8 cellular contexts compared by ENCODE assay signal in genomic region chr2:159903404-159904126, GRCh38. TPM values are rescaled to one million over a fixed set of nuclear protein-coding genes. Genes with fewer than 3 reads are reported as not detected.
A peak's percentile ranks its signal among the peaks of the same experiment; 100 is the strongest.
DNase-seq lines count a peak whose midpoint lies in the region; ATAC-seq and TF ChIP-seq lines count a peak whose summit lies in the region.

No MANE protein-coding gene starts in this region.

- WGBS in HUES64: 95% methylated on average over 17 of the region's 17 CpGs
- 5 to 16% methylated on average over 17 of the region's 17 CpGs for WGBS in aorta, 2 donors

- H3K27me3 Mint-ChIP-seq in progenitor cell of endocrine pancreas: peaks cover 63% of the 10 kb centered on the region

- no peaks in the 10 kb centered on the region for H3K9me3 ChIP-seq in BLaER1 treated with 17β-estradiol and CSF1 and Interleukin-3, amounts not matched to agents 10 nM and 100 nM (replicated peaks in 1 of 11)
- H3K9me3 ChIP-seq in HUES64 (ENCODE audit: insufficient read depth, low read depth, low read length) (no peaks in the 10 kb centered on the region), aorta (ENCODE audit: control insufficient read depth, low read length) (no peaks in the 10 kb centered on the region)

- H3K4me3 Mint-ChIP-seq in progenitor cell of endocrine pancreas (ENCODE audit: low read depth): peak overlapping the region; percentile 56

- peak overlapping the region; percentile 66 to 82 (median 72) for H3K4me3 ChIP-seq in BLaER1 treated with 17β-estradiol and CSF1 and Interleukin-3, amounts not matched to agents 10 nM and 100 nM
- H3K4me3 ChIP-seq in HUES64 (ENCODE audit: low read length) (peak overlapping the region; percentile 59), aorta (ENCODE audit: low read length in 2 of 2) (peak overlapping the region; percentile 27 to 54)

- H3K9ac ChIP-seq in BLaER1 treated with 17β-estradiol and CSF1 and Interleukin-3, amounts not matched to agents 10 nM and 100 nM: peak overlapping the region; percentile 73 to 86 (median 85)
- H3K9ac ChIP-seq in HUES64 (ENCODE audit: low read depth, low read length): no peak overlapping the region

- DNase-seq in activated CD8-positive, alpha-beta memory T cell treated with anti-CD3 and anti-CD28 coated beads for 48 hours (ENCODE audit: low read depth in 2 of 3, low spot score in 2 of 3): peak; percentile 25 to 29 (median 29)
- peak; percentile 37 for DNase-seq in fibroblast of peridontal ligament (ENCODE audit: extremely low read depth)
- no peak for DNase-seq in progenitor cell of endocrine pancreas (ENCODE audit: low spot score, unreplicated experiment)
- peak in 1 of 2 donors; percentile 53 for DNase-seq in aorta
- DNase-seq in NCI-H1092 treated with DMSO at 0.1 percent for 48 hours (lab: John Stamatoyannopoulos, UW): no peak

- no peaks in the 10 kb centered on the region for H3K9me3 Mint-ChIP-seq in progenitor cell of endocrine pancreas (ENCODE audit: low read depth)

- H3K4me2 ChIP-seq in BLaER1 treated with 17β-estradiol and CSF1 and Interleukin-3, amounts not matched to agents 10 nM and 100 nM: peak overlapping the region; percentile 93 to 99 (median 98)

- peaks cover 0 to 13% (median 5%) of the 10 kb centered on the region in 11 experiments; a peak in 14 of 22 replicates for H3K36me3 ChIP-seq in BLaER1 treated with 17β-estradiol and CSF1 and Interleukin-3, amounts not matched to agents 10 nM and 100 nM
- H3K36me3 ChIP-seq in HUES64 (ENCODE audit: insufficient read depth, low read length): no peaks in the 10 kb centered on the region
- H3K36me3 ChIP-seq in aorta (ENCODE audit: control insufficient read depth in 1 of 2, insufficient read depth in 2 of 2, low read length in 1 of 2): no peaks in the 10 kb centered on the region

- intact Hi-C loops in aorta (cut with DNase I): loop anchor here in 1 of 2 donors (10.0 kb wide), 1 partner anchor 61 kb away; no protein-coding TSS in a partner anchor

- peaks cover 0 to 6% (median 0%) of the 10 kb centered on the region in 11 experiments; a peak in 2 of 22 replicates for H4K20me1 ChIP-seq in BLaER1 treated with 17β-estradiol and CSF1 and Interleukin-3, amounts not matched to agents 10 nM and 100 nM

- H3K4me1 Mint-ChIP-seq in progenitor cell of endocrine pancreas (ENCODE audit: low read depth): peaks cover 1% of the 10 kb centered on the region

- no peak for TF ChIP-seq CTCF in progenitor cell of endocrine pancreas (IDR thresholded peaks at IDR 0.05; ENCODE audit: unreplicated experiment)

- no peaks in the 10 kb centered on the region for H3K36me3 Mint-ChIP-seq in progenitor cell of endocrine pancreas (ENCODE audit: insufficient read depth)

- H3K27ac Mint-ChIP-seq in progenitor cell of endocrine pancreas: no peak overlapping the region

- H3K27ac ChIP-seq in BLaER1 treated with 17β-estradiol and CSF1 and Interleukin-3, amounts not matched to agents 10 nM and 100 nM: peak overlapping the region in 10 of 11 experiments; percentile 62 to 90 (median 88); a peak in 20 of 22 replicates
- H3K27ac ChIP-seq in HUES64 (ENCODE audit: low read depth, low read length) (no peak overlapping the region), aorta (ENCODE audit: low read depth in 1 of 2, low read length in 2 of 2) (peak overlapping the region in 1 of 2 donors; percentile 30)

- ATAC-seq in GM19397 (IDR thresholded peaks at IDR 0.05; ENCODE audit: unreplicated experiment) (peak; percentile 27), aorta (ENCODE audit: low FRiP score) (peak; percentile 69)

- H3K4me1 ChIP-seq in BLaER1 treated with 17β-estradiol and CSF1 and Interleukin-3, amounts not matched to agents 10 nM and 100 nM: peaks cover 16 to 34% (median 30%) of the 10 kb centered on the region in 10 experiments
- H3K4me1 ChIP-seq in HUES64 (ENCODE audit: insufficient read depth, low read length): no peaks in the 10 kb centered on the region
- no peaks in the 10 kb centered on the region for H3K4me1 ChIP-seq in aorta (ENCODE audit: control insufficient read depth in 1 of 2, insufficient read depth in 2 of 2, low read length in 2 of 2)

- H3K27me3 ChIP-seq in BLaER1 treated with 17β-estradiol and CSF1 and Interleukin-3, amounts not matched to agents 10 nM and 100 nM: no peaks in the 10 kb centered on the region
- H3K27me3 ChIP-seq in HUES64 (ENCODE audit: insufficient read depth, low read length) (peaks cover 52% of the 10 kb centered on the region), aorta (ENCODE audit: control insufficient read depth in 1 of 2, insufficient read depth in 2 of 2, low read length in 1 of 2) (no peaks in the 10 kb centered on the region)

RNA-seq across cellular contexts. Expression of gene LY75, which starts 1.0 kb away (rescaled TPM):
- polyA plus RNA-seq in HUES64 (2013, experiment 1 of 2): 0.25 TPM
- 0.25 TPM for polyA plus RNA-seq in HUES64 (2013, experiment 2 of 2)
- total RNA-seq in progenitor cell of endocrine pancreas (1.2 and 1.6 TPM in 2 replicates), aorta (10 to 100 TPM in 1 of 2 donors, 1 to 10 TPM in 1; 7.8 to 11.0 TPM)
- 1 to 10 TPM; 3.6 to 9.0 TPM for polyA plus RNA-seq in aorta

Comparison
In these comparisons a context has a peak if more than half of its experiments do, and no peak if none do; other contexts are left out.
1. DNase-seq: peak in activated CD8-positive, alpha-beta memory T cell treated with anti-CD3 and anti-CD28 coated beads for 48 hours (3 of 3) and fibroblast of peridontal ligament (single experiment); none in progenitor cell of endocrine pancreas (single experiment) and NCI-H1092 treated with DMSO at 0.1 percent for 48 hours (single experiment).
2. Peak in every context shown above with its lines, with median percentiles within 50 percentile points of each other: H3K4me3 ChIP-seq.